ENCODE assay signal across 27 cellular contexts in genomic region chr3:51380601-51381332, GRCh38.
"Had no signal": no experiment of that assay in that cellular context is flagged by ENCODE, and none has a peak within 500 bp of the region (broad histone marks: within the 10 kb centered on the region; RNA-seq: fewer than 3 reads in every experiment).

No MANE protein-coding gene starts in this region.

- ATAC-seq: activated CD8-positive, alpha-beta T cell treated with anti-CD3 and anti-CD28 coated beads for 36 hours; activated T-cell treated with anti-CD3 and anti-CD28 coated beads, Interleukin-2, amount 50 U/mL, for 72 hours; effector memory CD8-positive, alpha-beta T cell; gastrocnemius medialis; left cardiac atrium; naive thymus-derived CD8-positive, alpha-beta T cell; stimulated activated naive B cell treated with anti-CD40 and anti-IgM and Interleukin-4, amounts not matched to agents 10 μg/mL and 1 μg/mL and 100 μg/mL, for 72 hours; T-helper 17 cell; upper lobe of right lung had no signal

- DNase-seq: activated CD4-positive, alpha-beta T cell treated with anti-CD3 and anti-CD28 coated beads for 1 hour; activated CD4-positive, alpha-beta T cell treated with anti-CD3 and anti-CD28 coated beads, Interleukin-2, amount 10 ng/mL, durations not matched to agents 7 days and 5 days; activated CD8-positive, alpha-beta T cell treated with anti-CD3 and anti-CD28 coated beads for 36 hours; activated naive CD4-positive, alpha-beta T cell; activated T-cell treated with anti-CD3 and anti-CD28 coated beads, Interleukin-2, amount 50 U/mL, for 72 hours; amniotic stem cell; brain microvascular endothelial cell; caudate nucleus; cortex of kidney; effector memory CD8-positive, alpha-beta T cell; erythroblast; gastrocnemius medialis; glutamatergic neuron; left cardiac atrium; midbrain; stimulated activated CD4-positive, alpha-beta T cell treated with anti-CD3 and anti-CD28 coated beads, Interleukin-1b, Interleukin-23, amount 100 ng/mL, for 48 hours; stimulated activated naive B cell treated with anti-CD40 and anti-IgM and Interleukin-4, amounts not matched to agents 10 μg/mL and 1 μg/mL and 100 μg/mL, for 72 hours; stomach; T-helper 17 cell; T1000; upper lobe of right lung; WERI-Rb-1 had no signal

- H3K9ac ChIP-seq: parathyroid adenoma had no signal

- H3K4me3 ChIP-seq: gastrocnemius medialis, right atrium auricular region, smooth muscle cell, stomach, tibial artery, upper lobe of right lung had no signal

- H3K27me3 ChIP-seq: brain microvascular endothelial cell, gastrocnemius medialis, right atrium auricular region, stomach, tibial artery, upper lobe of right lung had no signal

- H3K9me3 Mint-ChIP-seq: activated CD4-positive, alpha-beta T cell treated with anti-CD3 and anti-CD28 coated beads, Interleukin-2, amount 10 ng/mL, durations not matched to agents 7 days and 5 days; activated CD8-positive, alpha-beta T cell treated with anti-CD3 and anti-CD28 coated beads for 36 hours; activated T-cell treated with anti-CD3 and anti-CD28 coated beads, Interleukin-2, amount 50 U/mL, for 72 hours; effector memory CD8-positive, alpha-beta T cell; naive thymus-derived CD8-positive, alpha-beta T cell; stimulated activated naive B cell treated with anti-CD40 and anti-IgM and Interleukin-4, amounts not matched to agents 10 μg/mL and 1 μg/mL and 100 μg/mL, for 72 hours had no signal

- H3K27me3 Mint-ChIP-seq: activated CD4-positive, alpha-beta T cell treated with anti-CD3 and anti-CD28 coated beads, Interleukin-2, amount 10 ng/mL, durations not matched to agents 7 days and 5 days; activated CD8-positive, alpha-beta T cell treated with anti-CD3 and anti-CD28 coated beads for 36 hours; naive thymus-derived CD8-positive, alpha-beta T cell; T-helper 17 cell had no signal

- H2AFZ ChIP-seq: parathyroid adenoma had no signal

- H3K4me2 ChIP-seq: smooth muscle cell had no signal

- H3K36me3 Mint-ChIP-seq: naive thymus-derived CD8-positive, alpha-beta T cell had no signal

- H3K4me3 Mint-ChIP-seq: activated CD4-positive, alpha-beta T cell treated with anti-CD3 and anti-CD28 coated beads, Interleukin-2, amount 10 ng/mL, durations not matched to agents 7 days and 5 days; activated CD8-positive, alpha-beta T cell treated with anti-CD3 and anti-CD28 coated beads for 36 hours; activated T-cell treated with anti-CD3 and anti-CD28 coated beads, Interleukin-2, amount 50 U/mL, for 72 hours; effector memory CD8-positive, alpha-beta T cell; naive thymus-derived CD8-positive, alpha-beta T cell; stimulated activated naive B cell treated with anti-CD40 and anti-IgM and Interleukin-4, amounts not matched to agents 10 μg/mL and 1 μg/mL and 100 μg/mL, for 72 hours; T-helper 17 cell had no signal

- H3K9me3 ChIP-seq: gastrocnemius medialis, right atrium auricular region, stomach, tibial artery, upper lobe of right lung had no signal

- H3K27ac ChIP-seq: brain microvascular endothelial cell, gastrocnemius medialis, parathyroid adenoma, right atrium auricular region, stomach, tibial artery, upper lobe of right lung, WERI-Rb-1 had no signal

- H3K36me3 ChIP-seq: brain microvascular endothelial cell, gastrocnemius medialis, right atrium auricular region, tibial artery, upper lobe of right lung had no signal

- H3K27ac Mint-ChIP-seq: activated CD4-positive, alpha-beta T cell treated with anti-CD3 and anti-CD28 coated beads, Interleukin-2, amount 10 ng/mL, durations not matched to agents 7 days and 5 days; activated CD8-positive, alpha-beta T cell treated with anti-CD3 and anti-CD28 coated beads for 36 hours; activated T-cell treated with anti-CD3 and anti-CD28 coated beads, Interleukin-2, amount 50 U/mL, for 72 hours; effector memory CD8-positive, alpha-beta T cell; stimulated activated naive B cell treated with anti-CD40 and anti-IgM and Interleukin-4, amounts not matched to agents 10 μg/mL and 1 μg/mL and 100 μg/mL, for 72 hours; T-helper 17 cell had no signal
